8 cellular contexts compared by ENCODE assay signal in the genomic region with DNA sequence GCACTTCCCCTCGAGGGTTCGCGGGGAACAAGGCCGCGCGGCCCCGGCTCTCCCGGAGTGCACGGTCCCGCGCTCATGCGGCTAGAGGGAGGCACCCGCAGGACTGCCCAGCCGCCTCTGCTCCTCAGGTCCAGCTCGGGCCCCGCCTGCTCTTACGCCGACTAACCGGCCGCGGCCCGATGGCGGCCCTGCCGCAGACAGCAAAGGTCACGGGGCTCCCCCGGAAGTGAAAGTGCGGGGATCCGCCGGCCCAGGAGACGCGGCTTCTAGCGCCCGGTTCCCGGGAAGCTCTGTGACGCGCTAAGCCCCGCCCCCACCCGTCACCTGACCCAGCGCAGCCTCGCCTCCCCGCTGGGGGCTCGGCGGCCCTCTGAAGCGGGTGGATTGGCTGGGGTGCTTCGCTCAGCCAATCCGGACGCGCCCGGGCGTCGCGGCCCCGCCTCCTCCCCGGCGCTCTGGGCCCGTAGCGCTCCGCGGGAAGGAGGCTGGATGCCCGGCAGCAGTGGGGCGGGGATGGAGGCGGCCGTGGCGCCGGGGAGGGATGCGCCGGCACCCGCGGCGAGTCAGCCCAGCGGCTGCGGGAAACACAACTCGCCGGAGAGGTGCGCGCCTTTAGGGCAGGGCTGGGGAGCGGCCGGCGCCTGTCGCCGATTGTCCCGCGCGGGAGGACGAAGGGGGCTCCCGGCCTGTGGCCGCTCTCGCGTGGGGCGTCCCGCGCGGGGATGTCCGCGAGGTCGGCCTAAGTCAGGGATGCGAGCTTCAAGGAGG. TPM values are rescaled to one million over a fixed set of nuclear protein-coding genes. Genes with fewer than 3 reads are reported as not detected.
DNase-seq lines count a peak whose midpoint lies in the region; ATAC-seq and TF ChIP-seq lines count a peak whose summit lies in the region.

A gene with protein sequence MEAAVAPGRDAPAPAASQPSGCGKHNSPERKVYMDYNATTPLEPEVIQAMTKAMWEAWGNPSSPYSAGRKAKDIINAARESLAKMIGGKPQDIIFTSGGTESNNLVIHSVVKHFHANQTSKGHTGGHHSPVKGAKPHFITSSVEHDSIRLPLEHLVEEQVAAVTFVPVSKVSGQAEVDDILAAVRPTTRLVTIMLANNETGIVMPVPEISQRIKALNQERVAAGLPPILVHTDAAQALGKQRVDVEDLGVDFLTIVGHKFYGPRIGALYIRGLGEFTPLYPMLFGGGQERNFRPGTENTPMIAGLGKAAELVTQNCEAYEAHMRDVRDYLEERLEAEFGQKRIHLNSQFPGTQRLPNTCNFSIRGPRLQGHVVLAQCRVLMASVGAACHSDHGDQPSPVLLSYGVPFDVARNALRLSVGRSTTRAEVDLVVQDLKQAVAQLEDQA (plus strand): TSS at position 460 of the 768 bp plus-strand sequence. CDS start 54 bp downstream, at position 514.

- WGBS in endodermal cell (ENCODE audit: insufficient coverage in 1 of 2, insufficient read length in 1 of 2), 2 experiments: 0 to 1% methylated on average over 31 to 97 of the region's 97 CpGs

- CTCF ChIA-PET in activated CD8-positive, alpha-beta memory T cell treated with anti-CD3 and anti-CD28 coated beads, Interleukin-2, amount 10 ng/mL, durations not matched to agents 7 days and 5 days (lab: Charles Lee): interaction anchor here (0.8 to 1.7 kb wide), 4 partner anchors 21 to 203 kb away, joined by 3 read pairs; no protein-coding TSS in a partner anchor

- H3K27ac Mint-ChIP-seq in activated CD8-positive, alpha-beta memory T cell treated with anti-CD3 and anti-CD28 coated beads, Interleukin-2, amount 10 ng/mL, durations not matched to agents 7 days and 5 days: peak within 1 kb of the TSS; percentile 83
- H3K27ac Mint-ChIP-seq in endodermal cell: peak within 1 kb of the TSS; percentile 79

- peaks cover 11% of the 10 kb centered on the region for H3K27me3 Mint-ChIP-seq in activated CD8-positive, alpha-beta memory T cell treated with anti-CD3 and anti-CD28 coated beads, Interleukin-2, amount 10 ng/mL, durations not matched to agents 7 days and 5 days
- peaks cover 9% of the 10 kb centered on the region for H3K27me3 Mint-ChIP-seq in endodermal cell (ENCODE audit: insufficient read depth)

- TF ChIP-seq CTCF in endodermal cell (conservative IDR thresholded peaks at IDR 0.05): no peak

- peaks cover 50% of the 10 kb centered on the region for H3K4me1 Mint-ChIP-seq in activated CD8-positive, alpha-beta memory T cell treated with anti-CD3 and anti-CD28 coated beads, Interleukin-2, amount 10 ng/mL, durations not matched to agents 7 days and 5 days
- peaks cover 28% of the 10 kb centered on the region for H3K4me1 Mint-ChIP-seq in endodermal cell

- H3K9me3 ChIP-seq in NT2/D1 (ENCODE audit: insufficient read depth, low read length) (peaks cover 15% of the 10 kb centered on the region; the same call in 1 of the 2 replicates), endodermal cell (ENCODE audit: control insufficient read depth, low read length) (no peaks in the 10 kb centered on the region)

- H3K36me3 Mint-ChIP-seq in activated CD8-positive, alpha-beta memory T cell treated with anti-CD3 and anti-CD28 coated beads, Interleukin-2, amount 10 ng/mL, durations not matched to agents 7 days and 5 days: peaks cover 13% of the 10 kb centered on the region
- peaks cover 12% of the 10 kb centered on the region for H3K36me3 Mint-ChIP-seq in endodermal cell (ENCODE audit: low read depth)

- H3K9ac ChIP-seq in NT2/D1 (ENCODE audit: insufficient read length, low read depth) (peak within 1 kb of the TSS; percentile 99), endodermal cell (ENCODE audit: extremely low read depth, low read length, poor library complexity, severe bottlenecking) (peak within 1 kb of the TSS; percentile 82)

- H3K27me3 ChIP-seq in NT2/D1 (ENCODE audit: insufficient read depth, insufficient read length): no peaks in the 10 kb centered on the region
- no peaks in the 10 kb centered on the region for H3K27me3 ChIP-seq in endodermal cell (ENCODE audit: control insufficient read depth, insufficient read depth, low read length, poor library complexity, severe bottlenecking)

- peak within 1 kb of the TSS; percentile 79 for H3K27ac ChIP-seq in endodermal cell (ENCODE audit: low read depth, low read length)

- no peaks in the 10 kb centered on the region for H3K4me1 ChIP-seq in NT2/D1 (ENCODE audit: insufficient read depth, insufficient read length)
- H3K4me1 ChIP-seq in endodermal cell (ENCODE audit: control insufficient read depth, insufficient read depth, low read length): peaks cover 5% of the 10 kb centered on the region

- H3K36me3 ChIP-seq in NT2/D1 (ENCODE audit: insufficient read depth, insufficient read length, low read length) (peaks cover 22% of the 10 kb centered on the region), endodermal cell (ENCODE audit: control insufficient read depth, insufficient read depth, low read length) (peaks cover 12% of the 10 kb centered on the region)

- DNase-seq in COLO829 (ENCODE audit: low spot score) (peak; percentile 94), HUDEP-2 (lab: John Stamatoyannopoulos, UW; ENCODE audit: unreplicated experiment in 76 of 76) (peak in 75 of 76 experiments; percentile 47 to 98 (median 93)), NT2/D1 (ENCODE audit: low read depth, low spot score) (peak; percentile 97), endodermal cell (peak; percentile 99), mesenteric fat pad (ENCODE audit: low spot score) (peak; percentile 99)
- DNase-seq in activated CD8-positive, alpha-beta memory T cell treated with anti-CD3 and anti-CD28 coated beads, Interleukin-2, amount 10 ng/mL, durations not matched to agents 7 days and 5 days: peak; percentile 98
- DNase-seq in stimulated activated CD8-positive, alpha-beta memory T cell treated with anti-CD3 and anti-CD28 coated beads, Interleukin-15, amount 100 ng/mL, for 24 hours (ENCODE audit: low read depth): peak; percentile 92

- H3K9me3 Mint-ChIP-seq in activated CD8-positive, alpha-beta memory T cell treated with anti-CD3 and anti-CD28 coated beads, Interleukin-2, amount 10 ng/mL, durations not matched to agents 7 days and 5 days (ENCODE audit: low read depth): no peaks in the 10 kb centered on the region
- H3K9me3 Mint-ChIP-seq in endodermal cell: no peaks in the 10 kb centered on the region

- ATAC-seq in GM21367 (IDR thresholded peaks at IDR 0.05; ENCODE audit: unreplicated experiment): peak; percentile 92
- ATAC-seq in activated CD8-positive, alpha-beta memory T cell treated with anti-CD3 and anti-CD28 coated beads, Interleukin-2, amount 10 ng/mL, durations not matched to agents 7 days and 5 days: peak; percentile 99

- H3K4me3 Mint-ChIP-seq in activated CD8-positive, alpha-beta memory T cell treated with anti-CD3 and anti-CD28 coated beads, Interleukin-2, amount 10 ng/mL, durations not matched to agents 7 days and 5 days: peak within 1 kb of the TSS; percentile 81
- peak within 1 kb of the TSS; percentile 83 for H3K4me3 Mint-ChIP-seq in endodermal cell

- peak within 1 kb of the TSS; percentile 98 for H3K4me3 ChIP-seq in NT2/D1 (ENCODE audit: insufficient read length, low read depth)
- H3K4me3 ChIP-seq in endodermal cell (ENCODE audit: low read length): peak within 1 kb of the TSS; percentile 95

RNA-seq across cellular contexts. Expression of the gene that starts here (rescaled TPM):
- total RNA-seq in activated CD8-positive, alpha-beta memory T cell treated with anti-CD3 and anti-CD28 coated beads, Interleukin-2, amount 10 ng/mL, durations not matched to agents 7 days and 5 days: 10 to 100 TPM; 29.1 to 53.8 TPM
- total RNA-seq in endodermal cell (10 to 100 TPM; 39.0 to 45.0 TPM), mesenteric fat pad (13.6 TPM)
- 26.0 TPM for polyA plus RNA-seq in endodermal cell (2013, experiment 1 of 2)
- polyA plus RNA-seq in endodermal cell (2013, experiment 2 of 2): 23.0 TPM

Comparison
In these comparisons a context has a peak if more than half of its experiments do, and no peak if none do; other contexts are left out.
1. Peak in every context shown above with its lines: DNase-seq, ATAC-seq, H3K4me3 ChIP-seq and H3K27ac ChIP-seq.